Comparison of ENCODE assay signal across 2 cellular contexts in the genomic region with DNA sequence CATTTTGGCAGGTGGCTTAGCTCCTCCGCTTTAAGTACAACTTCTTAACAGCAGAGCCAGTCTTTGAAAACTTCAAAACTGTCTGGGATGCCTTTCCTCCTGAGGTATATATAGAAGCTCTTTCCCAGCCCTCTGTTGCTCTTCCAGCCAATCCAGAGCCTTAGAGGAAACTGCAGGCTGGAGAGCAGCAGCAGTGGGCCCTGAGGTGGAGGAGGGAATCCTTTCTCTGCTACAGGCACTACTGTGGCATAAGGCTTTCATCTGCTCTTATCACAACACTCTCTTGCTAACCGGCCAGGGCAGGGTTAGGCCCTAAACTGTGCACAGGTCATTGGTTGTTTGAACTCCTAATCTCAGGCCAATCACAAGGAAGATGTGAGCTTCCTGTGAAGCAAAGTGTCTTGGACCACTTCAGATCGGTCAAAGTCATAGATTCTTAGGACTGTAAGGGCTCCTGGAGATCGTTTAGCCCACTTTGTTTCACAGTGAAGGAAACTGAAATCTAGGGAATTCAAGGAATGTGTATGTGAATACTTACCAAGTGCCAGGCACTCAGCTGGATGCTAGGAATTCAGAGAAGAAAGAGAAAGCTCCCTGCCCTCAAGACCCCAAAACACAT.
TF ChIP-seq lines count a peak whose summit lies in the region.

A gene with protein sequence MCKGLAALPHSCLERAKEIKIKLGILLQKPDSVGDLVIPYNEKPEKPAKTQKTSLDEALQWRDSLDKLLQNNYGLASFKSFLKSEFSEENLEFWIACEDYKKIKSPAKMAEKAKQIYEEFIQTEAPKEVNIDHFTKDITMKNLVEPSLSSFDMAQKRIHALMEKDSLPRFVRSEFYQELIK (minus strand): TSS at position 84 of the 619 bp plus-strand sequence. CDS start 81 bp downstream, at position 3.

TF ChIP-seq in SK-N-SH treated with all-trans-retinoic acid at 6 μM for 48 hours, 23 proteins besides CTCF, POLR2A, EP300 and RAD21 (continued from another document):
- TF ChIP-seq, protein P1, sequence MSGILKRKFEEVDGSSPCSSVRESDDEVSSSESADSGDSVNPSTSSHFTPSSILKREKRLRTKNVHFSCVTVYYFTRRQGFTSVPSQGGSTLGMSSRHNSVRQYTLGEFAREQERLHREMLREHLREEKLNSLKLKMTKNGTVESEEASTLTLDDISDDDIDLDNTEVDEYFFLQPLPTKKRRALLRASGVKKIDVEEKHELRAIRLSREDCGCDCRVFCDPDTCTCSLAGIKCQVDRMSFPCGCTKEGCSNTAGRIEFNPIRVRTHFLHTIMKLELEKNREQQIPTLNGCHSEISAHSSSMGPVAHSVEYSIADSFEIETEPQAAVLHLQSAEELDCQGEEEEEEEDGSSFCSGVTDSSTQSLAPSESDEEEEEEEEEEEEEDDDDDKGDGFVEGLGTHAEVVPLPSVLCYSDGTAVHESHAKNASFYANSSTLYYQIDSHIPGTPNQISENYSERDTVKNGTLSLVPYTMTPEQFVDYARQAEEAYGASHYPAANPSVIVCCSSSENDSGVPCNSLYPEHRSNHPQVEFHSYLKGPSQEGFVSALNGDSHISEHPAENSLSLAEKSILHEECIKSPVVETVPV (CRISPR knock-in tag; IDR thresholded peaks at IDR 0.05), result no peak
- no peak for TF ChIP-seq CSDC2 (CRISPR knock-in tag; IDR thresholded peaks at IDR 0.05)
- TF ChIP-seq GLIS3 (CRISPR knock-in tag; IDR thresholded peaks at IDR 0.05), result no peak
- TF ChIP-seq, protein P2, sequence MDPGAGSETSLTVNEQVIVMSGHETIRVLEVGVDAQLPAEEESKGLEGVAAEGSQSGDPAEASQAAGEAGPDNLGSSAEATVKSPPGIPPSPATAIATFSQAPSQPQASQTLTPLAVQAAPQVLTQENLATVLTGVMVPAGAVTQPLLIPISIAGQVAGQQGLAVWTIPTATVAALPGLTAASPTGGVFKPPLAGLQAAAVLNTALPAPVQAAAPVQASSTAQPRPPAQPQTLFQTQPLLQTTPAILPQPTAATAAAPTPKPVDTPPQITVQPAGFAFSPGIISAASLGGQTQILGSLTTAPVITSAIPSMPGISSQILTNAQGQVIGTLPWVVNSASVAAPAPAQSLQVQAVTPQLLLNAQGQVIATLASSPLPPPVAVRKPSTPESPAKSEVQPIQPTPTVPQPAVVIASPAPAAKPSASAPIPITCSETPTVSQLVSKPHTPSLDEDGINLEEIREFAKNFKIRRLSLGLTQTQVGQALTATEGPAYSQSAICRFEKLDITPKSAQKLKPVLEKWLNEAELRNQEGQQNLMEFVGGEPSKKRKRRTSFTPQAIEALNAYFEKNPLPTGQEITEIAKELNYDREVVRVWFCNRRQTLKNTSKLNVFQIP (CRISPR knock-in tag; IDR thresholded peaks at IDR 0.05; ENCODE audit: borderline replicate concordance, low read depth), result no peak

TF ChIP-seq in HepG2, 621 proteins besides CTCF, POLR2A, EP300 and RAD21:
- TF ChIP-seq, protein P3, sequence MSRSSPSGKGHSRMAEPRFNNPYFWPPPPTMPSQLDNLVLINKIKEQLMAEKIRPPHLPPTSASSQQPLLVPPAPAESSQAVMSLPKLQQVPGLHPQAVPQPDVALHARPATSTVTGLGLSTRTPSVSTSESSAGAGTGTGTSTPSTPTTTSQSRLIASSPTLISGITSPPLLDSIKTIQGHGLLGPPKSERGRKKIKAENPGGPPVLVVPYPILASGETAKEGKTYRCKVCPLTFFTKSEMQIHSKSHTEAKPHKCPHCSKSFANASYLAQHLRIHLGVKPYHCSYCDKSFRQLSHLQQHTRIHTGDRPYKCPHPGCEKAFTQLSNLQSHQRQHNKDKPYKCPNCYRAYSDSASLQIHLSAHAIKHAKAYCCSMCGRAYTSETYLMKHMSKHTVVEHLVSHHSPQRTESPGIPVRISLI (CRISPR knock-in tag; IDR thresholded peaks at IDR 0.05; ENCODE audit: borderline replicate concordance), result no peak
- TF ChIP-seq SMAD1 (CRISPR knock-in tag; IDR thresholded peaks at IDR 0.05; ENCODE audit: borderline replicate concordance, low read depth) (no peak), NR1H2 (CRISPR knock-in tag; IDR thresholded peaks at IDR 0.05; ENCODE audit: borderline replicate concordance, low read depth) (no peak), ZSCAN20 (CRISPR knock-in tag; IDR thresholded peaks at IDR 0.05; ENCODE audit: borderline replicate concordance) (no peak), CHD2 (IDR thresholded peaks at IDR 0.05; ENCODE audit: low read depth, low read length) (no peak), ZNF75D (CRISPR knock-in tag; IDR thresholded peaks at IDR 0.05; ENCODE audit: borderline replicate concordance) (no peak), ZNF724P (CRISPR knock-in tag; IDR thresholded peaks at IDR 0.05; ENCODE audit: borderline replicate concordance) (no peak), KLF11 (CRISPR knock-in tag; IDR thresholded peaks at IDR 0.05) (no peak), RARA (CRISPR knock-in tag; IDR thresholded peaks at IDR 0.05) (no peak), NFKBIZ (CRISPR knock-in tag; IDR thresholded peaks at IDR 0.05) (no peak), ZNF569 (CRISPR knock-in tag; IDR thresholded peaks at IDR 0.05; ENCODE audit: borderline replicate concordance) (no peak), KDM5A (IDR thresholded peaks at IDR 0.05; ENCODE audit: borderline replicate concordance, low read length) (no peak)
- TF ChIP-seq, protein P4, sequence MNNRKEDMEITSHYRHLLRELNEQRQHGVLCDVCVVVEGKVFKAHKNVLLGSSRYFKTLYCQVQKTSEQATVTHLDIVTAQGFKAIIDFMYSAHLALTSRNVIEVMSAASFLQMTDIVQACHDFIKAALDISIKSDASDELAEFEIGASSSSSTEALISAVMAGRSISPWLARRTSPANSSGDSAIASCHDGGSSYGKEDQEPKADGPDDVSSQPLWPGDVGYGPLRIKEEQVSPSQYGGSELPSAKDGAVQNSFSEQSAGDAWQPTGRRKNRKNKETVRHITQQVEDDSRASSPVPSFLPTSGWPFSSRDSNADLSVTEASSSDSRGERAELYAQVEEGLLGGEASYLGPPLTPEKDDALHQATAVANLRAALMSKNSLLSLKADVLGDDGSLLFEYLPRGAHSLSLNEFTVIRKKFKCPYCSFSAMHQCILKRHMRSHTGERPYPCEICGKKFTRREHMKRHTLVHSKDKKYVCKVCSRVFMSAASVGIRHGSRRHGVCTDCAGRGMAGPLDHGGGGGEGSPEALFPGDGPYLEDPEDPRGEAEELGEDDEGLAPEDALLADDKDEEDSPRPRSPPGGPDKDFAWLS (CRISPR knock-in tag; IDR thresholded peaks at IDR 0.05; ENCODE audit: borderline replicate concordance), result no peak
- TF ChIP-seq, protein P5, sequence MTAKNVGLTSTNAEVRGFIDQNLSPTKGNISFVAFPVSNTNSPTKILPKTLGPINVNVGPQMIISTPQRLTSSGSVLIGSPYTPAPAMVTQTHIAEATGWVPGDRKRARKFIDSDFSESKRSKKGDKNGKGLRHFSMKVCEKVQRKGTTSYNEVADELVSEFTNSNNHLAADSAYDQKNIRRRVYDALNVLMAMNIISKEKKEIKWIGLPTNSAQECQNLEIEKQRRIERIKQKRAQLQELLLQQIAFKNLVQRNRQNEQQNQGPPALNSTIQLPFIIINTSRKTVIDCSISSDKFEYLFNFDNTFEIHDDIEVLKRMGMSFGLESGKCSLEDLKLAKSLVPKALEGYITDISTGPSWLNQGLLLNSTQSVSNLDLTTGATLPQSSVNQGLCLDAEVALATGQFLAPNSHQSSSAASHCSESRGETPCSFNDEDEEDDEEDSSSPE (CRISPR knock-in tag; IDR thresholded peaks at IDR 0.05), result no peak
- TF ChIP-seq, protein P6, sequence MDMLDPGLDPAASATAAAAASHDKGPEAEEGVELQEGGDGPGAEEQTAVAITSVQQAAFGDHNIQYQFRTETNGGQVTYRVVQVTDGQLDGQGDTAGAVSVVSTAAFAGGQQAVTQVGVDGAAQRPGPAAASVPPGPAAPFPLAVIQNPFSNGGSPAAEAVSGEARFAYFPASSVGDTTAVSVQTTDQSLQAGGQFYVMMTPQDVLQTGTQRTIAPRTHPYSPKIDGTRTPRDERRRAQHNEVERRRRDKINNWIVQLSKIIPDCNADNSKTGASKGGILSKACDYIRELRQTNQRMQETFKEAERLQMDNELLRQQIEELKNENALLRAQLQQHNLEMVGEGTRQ (IDR thresholded peaks at IDR 0.05; ENCODE audit: low read depth, low read length), result no peak
- TF ChIP-seq, protein P6 (CRISPR knock-in tag; IDR thresholded peaks at IDR 0.05; ENCODE audit: borderline replicate concordance), result no peak
- TF ChIP-seq, protein P7, sequence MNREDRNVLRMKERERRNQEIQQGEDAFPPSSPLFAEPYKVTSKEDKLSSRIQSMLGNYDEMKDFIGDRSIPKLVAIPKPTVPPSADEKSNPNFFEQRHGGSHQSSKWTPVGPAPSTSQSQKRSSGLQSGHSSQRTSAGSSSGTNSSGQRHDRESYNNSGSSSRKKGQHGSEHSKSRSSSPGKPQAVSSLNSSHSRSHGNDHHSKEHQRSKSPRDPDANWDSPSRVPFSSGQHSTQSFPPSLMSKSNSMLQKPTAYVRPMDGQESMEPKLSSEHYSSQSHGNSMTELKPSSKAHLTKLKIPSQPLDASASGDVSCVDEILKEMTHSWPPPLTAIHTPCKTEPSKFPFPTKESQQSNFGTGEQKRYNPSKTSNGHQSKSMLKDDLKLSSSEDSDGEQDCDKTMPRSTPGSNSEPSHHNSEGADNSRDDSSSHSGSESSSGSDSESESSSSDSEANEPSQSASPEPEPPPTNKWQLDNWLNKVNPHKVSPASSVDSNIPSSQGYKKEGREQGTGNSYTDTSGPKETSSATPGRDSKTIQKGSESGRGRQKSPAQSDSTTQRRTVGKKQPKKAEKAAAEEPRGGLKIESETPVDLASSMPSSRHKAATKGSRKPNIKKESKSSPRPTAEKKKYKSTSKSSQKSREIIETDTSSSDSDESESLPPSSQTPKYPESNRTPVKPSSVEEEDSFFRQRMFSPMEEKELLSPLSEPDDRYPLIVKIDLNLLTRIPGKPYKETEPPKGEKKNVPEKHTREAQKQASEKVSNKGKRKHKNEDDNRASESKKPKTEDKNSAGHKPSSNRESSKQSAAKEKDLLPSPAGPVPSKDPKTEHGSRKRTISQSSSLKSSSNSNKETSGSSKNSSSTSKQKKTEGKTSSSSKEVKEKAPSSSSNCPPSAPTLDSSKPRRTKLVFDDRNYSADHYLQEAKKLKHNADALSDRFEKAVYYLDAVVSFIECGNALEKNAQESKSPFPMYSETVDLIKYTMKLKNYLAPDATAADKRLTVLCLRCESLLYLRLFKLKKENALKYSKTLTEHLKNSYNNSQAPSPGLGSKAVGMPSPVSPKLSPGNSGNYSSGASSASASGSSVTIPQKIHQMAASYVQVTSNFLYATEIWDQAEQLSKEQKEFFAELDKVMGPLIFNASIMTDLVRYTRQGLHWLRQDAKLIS (CRISPR knock-in tag; IDR thresholded peaks at IDR 0.05), result no peak
